15 cellular contexts compared by ENCODE assay signal in the genomic region with DNA sequence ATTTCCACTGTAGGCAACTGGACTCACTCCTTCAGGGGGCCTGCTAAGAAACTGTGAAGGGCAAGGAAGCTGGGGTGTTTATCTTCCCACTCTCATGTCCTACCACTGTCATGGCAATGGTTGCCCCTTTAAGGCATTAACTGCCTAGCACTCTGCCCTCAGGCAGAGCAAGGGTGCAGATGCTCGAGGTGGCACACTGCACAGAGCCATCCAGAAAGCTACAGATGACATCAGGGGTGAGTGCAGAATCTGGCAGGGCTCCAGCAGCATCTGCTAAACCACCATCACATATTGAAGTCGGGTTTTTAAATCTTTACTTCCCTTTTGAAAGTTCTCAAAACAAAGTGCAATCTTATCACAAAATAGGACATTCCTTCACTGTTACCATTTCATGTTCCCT.
DNase-seq lines count a peak whose midpoint lies in the region; ATAC-seq and TF ChIP-seq lines count a peak whose summit lies in the region.
"Had no signal": no experiment of that assay in that cellular context is flagged by ENCODE, and none has a peak within 500 bp of the region (broad histone marks: within the 10 kb centered on the region; RNA-seq: fewer than 3 reads in every experiment).

No MANE protein-coding gene starts in this region.

- H3K27ac ChIP-seq in CD8-positive, alpha-beta T cell (ENCODE audit: low read depth, low read length): no peak overlapping the region
- no peak overlapping the region for H3K27ac ChIP-seq in left ventricle myocardium inferior (replicated peaks)

- peaks cover 2% of the 10 kb centered on the region for H3K4me1 Mint-ChIP-seq in CD8-positive, alpha-beta T cell (ENCODE audit: low read depth)
- H3K4me1 Mint-ChIP-seq in chondrocyte (ENCODE audit: low read depth): peaks cover 4% of the 10 kb centered on the region
- H3K4me1 Mint-ChIP-seq: activated naive CD8-positive, alpha-beta T cell treated with anti-CD3 and anti-CD28 coated beads, Interleukin-2, amount 10 ng/mL, durations not matched to agents 7 days and 5 days; CD4-positive, CD25-positive, alpha-beta regulatory T cell had no signal

- intact Hi-C loops in CD8-positive, alpha-beta T cell (cut with DNase I, micrococcal nuclease): no loop called here
- intact Hi-C loops in left ventricle myocardium inferior (cut with micrococcal nuclease): no loop called here

- H3K4me1 ChIP-seq in CD8-positive, alpha-beta T cell (ENCODE audit: insufficient read depth, low read length): no peaks in the 10 kb centered on the region
- peaks cover 5% of the 10 kb centered on the region for H3K4me1 ChIP-seq in left ventricle myocardium inferior

- POLR2A ChIA-PET in CD8-positive, alpha-beta T cell (lab: Charles Lee): no interaction called here

- no peak for TF ChIP-seq CTCF in CD8-positive, alpha-beta T cell (IDR thresholded peaks at IDR 0.05)
- TF ChIP-seq CTCF in GM12865 (IDR thresholded peaks at IDR 0.05; ENCODE audit: insufficient read depth, low read depth, low read length, missing control alignments) (no peak), NB4 (IDR thresholded peaks at IDR 0.05; ENCODE audit: low read depth, low read length) (no peak), fibroblast of the aortic adventitia (IDR thresholded peaks at IDR 0.05; ENCODE audit: insufficient read depth, low read length) (no peak), chondrocyte (IDR thresholded peaks at IDR 0.05) (no peak), left ventricle myocardium inferior (IDR thresholded peaks at IDR 0.05; ENCODE audit: borderline replicate concordance) (no peak)

- H3K9me3 ChIP-seq in CD8-positive, alpha-beta T cell (ENCODE audit: low read length): no peaks in the 10 kb centered on the region
- no peaks in the 10 kb centered on the region for H3K9me3 ChIP-seq in left ventricle myocardium inferior (replicated peaks)

- H3K9me3 Mint-ChIP-seq in CD8-positive, alpha-beta T cell: no peaks in the 10 kb centered on the region
- H3K9me3 Mint-ChIP-seq in chondrocyte (ENCODE audit: low read depth): no peaks in the 10 kb centered on the region
- H3K9me3 Mint-ChIP-seq: activated naive CD8-positive, alpha-beta T cell treated with anti-CD3 and anti-CD28 coated beads, Interleukin-2, amount 10 ng/mL, durations not matched to agents 7 days and 5 days; CD4-positive, CD25-positive, alpha-beta regulatory T cell; GM23338; WTC11 had no signal

- no peak overlapping the region for H3K4me3 Mint-ChIP-seq in CD8-positive, alpha-beta T cell
- H3K4me3 Mint-ChIP-seq in chondrocyte (ENCODE audit: unreplicated experiment): no peak overlapping the region
- H3K4me3 Mint-ChIP-seq: activated naive CD8-positive, alpha-beta T cell treated with anti-CD3 and anti-CD28 coated beads, Interleukin-2, amount 10 ng/mL, durations not matched to agents 7 days and 5 days; CD4-positive, CD25-positive, alpha-beta regulatory T cell; GM23338; WTC11 had no signal

- TF ChIP-seq POLR2A in NB4 (IDR thresholded peaks at IDR 0.05; ENCODE audit: extremely low read depth, insufficient read length): no peak

- DNase-seq in CD8-positive, alpha-beta T cell: peak in 1 of 7 experiments; percentile 32
- DNase-seq in GM12865 (ENCODE audit: low read depth): peak; percentile 47
- DNase-seq in NB4 (ENCODE audit: low read depth): peak; percentile 8
- DNase-seq in fibroblast of the aortic adventitia (ENCODE audit: low read depth): peak; percentile 5
- no peak for DNase-seq in chondrocyte (ENCODE audit: low spot score)
- no peak for DNase-seq in left ventricle myocardium inferior
- DNase-seq: activated naive CD8-positive, alpha-beta T cell treated with anti-CD3 and anti-CD28 coated beads, Interleukin-2, amount 10 ng/mL, durations not matched to agents 7 days and 5 days; CD4-positive, CD25-positive, alpha-beta regulatory T cell; left ventricle myocardium superior; NCI-H1092 treated with DMSO at 0.1 percent for 48 hours; stimulated activated CD4-positive, alpha-beta T cell treated with anti-CD3 and anti-CD28 coated beads, Interleukin-12 subunit alpha, Interleukin-12 subunit beta, amount 100 ng/mL, for 4 hours had no signal

- CTCF ChIA-PET in CD8-positive, alpha-beta T cell (lab: Charles Lee): no interaction called here

- no peaks in the 10 kb centered on the region for H3K27me3 ChIP-seq in CD8-positive, alpha-beta T cell (ENCODE audit: insufficient read depth, low read length)
- no peaks in the 10 kb centered on the region for H3K27me3 ChIP-seq in left ventricle myocardium inferior (ENCODE audit: low read depth)

- H3K36me3 Mint-ChIP-seq in CD8-positive, alpha-beta T cell: no peaks in the 10 kb centered on the region
- no peaks in the 10 kb centered on the region for H3K36me3 Mint-ChIP-seq in chondrocyte (ENCODE audit: low read depth)
- H3K36me3 Mint-ChIP-seq: activated naive CD8-positive, alpha-beta T cell treated with anti-CD3 and anti-CD28 coated beads, Interleukin-2, amount 10 ng/mL, durations not matched to agents 7 days and 5 days; CD4-positive, CD25-positive, alpha-beta regulatory T cell; WTC11 had no signal

- H3K4me3 ChIP-seq in CD8-positive, alpha-beta T cell (ENCODE audit: low read depth, low read length): no peak overlapping the region
- H3K4me3 ChIP-seq in GM12865 (ENCODE audit: low read depth, low read length) (no peak overlapping the region), NB4 (ENCODE audit: low read depth, low read length) (no peak overlapping the region), fibroblast of the aortic adventitia (ENCODE audit: low read depth, low read length) (no peak overlapping the region), left ventricle myocardium inferior (no peak overlapping the region)
- H3K4me3 ChIP-seq: GM23338 had no signal

- H3K27ac Mint-ChIP-seq in CD8-positive, alpha-beta T cell: no peak overlapping the region
- no peak overlapping the region for H3K27ac Mint-ChIP-seq in chondrocyte (ENCODE audit: unreplicated experiment)
- H3K27ac Mint-ChIP-seq: activated naive CD8-positive, alpha-beta T cell treated with anti-CD3 and anti-CD28 coated beads, Interleukin-2, amount 10 ng/mL, durations not matched to agents 7 days and 5 days; CD4-positive, CD25-positive, alpha-beta regulatory T cell; GM23338; progenitor cell of endocrine pancreas; WTC11 had no signal

- peak; percentile 48 for ATAC-seq in CD8-positive, alpha-beta T cell
- ATAC-seq in HG02623 (IDR thresholded peaks at IDR 0.05; ENCODE audit: unreplicated experiment): no peak
- ATAC-seq: GM23338, left ventricle myocardium superior, WTC11 had no signal

- H3K36me3 ChIP-seq in CD8-positive, alpha-beta T cell (ENCODE audit: insufficient read depth, low read length): no peaks in the 10 kb centered on the region
- no peaks in the 10 kb centered on the region for H3K36me3 ChIP-seq in left ventricle myocardium inferior

- H3K27me3 Mint-ChIP-seq in CD8-positive, alpha-beta T cell (ENCODE audit: low read depth): no peaks in the 10 kb centered on the region
- H3K27me3 Mint-ChIP-seq in chondrocyte (ENCODE audit: low read depth): no peaks in the 10 kb centered on the region
- H3K27me3 Mint-ChIP-seq: progenitor cell of endocrine pancreas had no signal

Comparison
In these comparisons a context has a peak if more than half of its experiments do, and no peak if none do; other contexts are left out.
1. DNase-seq: peak in GM12865 (single experiment), NB4 (single experiment) and fibroblast of the aortic adventitia (single experiment); none in chondrocyte (single experiment) and left ventricle myocardium inferior (single experiment).